ENCODE assay signal across 7 cellular contexts in the genomic region with DNA sequence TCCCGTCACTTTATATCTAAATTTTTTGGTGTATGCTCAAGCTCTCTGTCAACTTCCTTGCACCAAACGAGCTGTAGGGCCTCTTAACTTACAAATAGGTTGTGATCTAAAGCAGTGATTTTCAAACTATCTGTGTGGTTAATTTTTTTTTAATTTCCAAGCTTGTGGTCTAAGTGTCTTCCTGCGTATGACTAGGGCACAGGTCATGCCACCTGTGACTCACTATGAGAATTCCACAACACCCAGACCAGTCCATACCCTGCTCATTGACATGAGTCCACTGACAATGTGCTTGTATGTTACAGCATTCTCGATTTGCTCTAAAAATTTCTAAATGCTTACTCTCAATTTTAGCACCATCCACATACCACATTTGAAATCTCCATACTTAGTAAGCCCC. TPM values are rescaled to one million over a fixed set of nuclear protein-coding genes. Genes with fewer than 3 reads are reported as not detected.
A peak's percentile ranks its signal among the peaks of the same experiment; 100 is the strongest.
DNase-seq lines count a peak whose midpoint lies in the region; ATAC-seq, FAIRE-seq and TF ChIP-seq lines count a peak whose summit lies in the region.
"Not testable (repeated sequence)": the region's sequence is repeated elsewhere in the genome, so short reads cannot be mapped to it uniquely, and the experiment has no call there.

No MANE protein-coding gene starts in this region.

- not testable (repeated sequence) for H3K4me1 Mint-ChIP-seq in CD4-positive, alpha-beta T cell (ENCODE audit: low read depth); activated CD4-positive, alpha-beta T cell treated with anti-CD3 and anti-CD28 coated beads for 36 hours; activated T-helper 17 cell treated with anti-CD3 and anti-CD28 coated beads, Interleukin-2, amount 50 U/mL, for 72 hours; naive thymus-derived CD8-positive, alpha-beta T cell

- CTCF ChIA-PET in CD4-positive, alpha-beta T cell (lab: Charles Lee); activated CD4-positive, alpha-beta T cell treated with anti-CD3 and anti-CD28 coated beads for 36 hours (lab: Charles Lee): not testable (repeated sequence)

- not testable (repeated sequence) for H3K27ac ChIP-seq in CD4-positive, alpha-beta T cell (ENCODE audit: low read depth, low read length)

- H3K36me3 Mint-ChIP-seq in CD4-positive, alpha-beta T cell (ENCODE audit: low read depth); activated CD4-positive, alpha-beta T cell treated with anti-CD3 and anti-CD28 coated beads for 36 hours (ENCODE audit: low read depth); activated T-helper 17 cell treated with anti-CD3 and anti-CD28 coated beads, Interleukin-2, amount 50 U/mL, for 72 hours (ENCODE audit: low read depth); naive thymus-derived CD8-positive, alpha-beta T cell: not testable (repeated sequence)

- not testable (repeated sequence) for H3K27ac Mint-ChIP-seq in CD4-positive, alpha-beta T cell; activated CD4-positive, alpha-beta T cell treated with anti-CD3 and anti-CD28 coated beads for 36 hours; activated T-helper 17 cell treated with anti-CD3 and anti-CD28 coated beads, Interleukin-2, amount 50 U/mL, for 72 hours; naive thymus-derived CD8-positive, alpha-beta T cell

- not testable (repeated sequence) for TF ChIP-seq CTCF in CD4-positive, alpha-beta T cell (IDR thresholded peaks at IDR 0.05)

- intact Hi-C loops in CD4-positive, alpha-beta T cell (cut with DNase I, micrococcal nuclease); activated CD4-positive, alpha-beta T cell treated with anti-CD3 and anti-CD28 coated beads for 36 hours (cut with DNase I, micrococcal nuclease): not testable (repeated sequence)

- H3K4me3 Mint-ChIP-seq in CD4-positive, alpha-beta T cell; activated CD4-positive, alpha-beta T cell treated with anti-CD3 and anti-CD28 coated beads for 36 hours; activated T-helper 17 cell treated with anti-CD3 and anti-CD28 coated beads, Interleukin-2, amount 50 U/mL, for 72 hours; naive thymus-derived CD8-positive, alpha-beta T cell: not testable (repeated sequence)

- peak; percentile 99 for FAIRE-seq in RCC 7860 (lab: Jason Lieb, UNC)

- H3K9me3 ChIP-seq in CD4-positive, alpha-beta T cell (ENCODE audit: control insufficient read depth, low read length) = not testable (repeated sequence)

- DNase-seq in CD4-positive, alpha-beta T cell; RCC 7860 (ENCODE audit: low spot score); activated CD4-positive, alpha-beta T cell treated with anti-CD3 and anti-CD28 coated beads for 36 hours; naive thymus-derived CD8-positive, alpha-beta T cell; stimulated activated naive CD8-positive, alpha-beta T cell treated with anti-CD3 and anti-CD28 coated beads, Interleukin-15, Interleukin-2, amounts not matched to agents 100 U/mL and 50 U/mL, for 24 hours: not testable (repeated sequence)

- peak; percentile 60 for ATAC-seq in CD4-positive, alpha-beta T cell (ENCODE audit: poor library complexity)
- ATAC-seq in activated CD4-positive, alpha-beta T cell treated with anti-CD3 and anti-CD28 coated beads for 36 hours = peak; percentile 85
- ATAC-seq in activated T-helper 17 cell treated with anti-CD3 and anti-CD28 coated beads, Interleukin-2, amount 50 U/mL, for 72 hours (replicated peaks) = peak; percentile 100
- peak; percentile 71 for ATAC-seq in esophagus mucosa
- peak; percentile 50 to 68 for ATAC-seq in naive thymus-derived CD8-positive, alpha-beta T cell
- peak; percentile 98 for ATAC-seq in stimulated activated naive CD8-positive, alpha-beta T cell treated with anti-CD3 and anti-CD28 coated beads, Interleukin-15, Interleukin-2, amounts not matched to agents 100 U/mL and 50 U/mL, for 24 hours

- not testable (repeated sequence) for H3K9me3 Mint-ChIP-seq in CD4-positive, alpha-beta T cell; activated CD4-positive, alpha-beta T cell treated with anti-CD3 and anti-CD28 coated beads for 36 hours (ENCODE audit: low read depth); activated T-helper 17 cell treated with anti-CD3 and anti-CD28 coated beads, Interleukin-2, amount 50 U/mL, for 72 hours; naive thymus-derived CD8-positive, alpha-beta T cell

- H3K27me3 ChIP-seq in CD4-positive, alpha-beta T cell (ENCODE audit: control insufficient read depth, insufficient read depth, low read length) = not testable (repeated sequence)

- not testable (repeated sequence) for H3K27me3 Mint-ChIP-seq in CD4-positive, alpha-beta T cell; activated CD4-positive, alpha-beta T cell treated with anti-CD3 and anti-CD28 coated beads for 36 hours; activated T-helper 17 cell treated with anti-CD3 and anti-CD28 coated beads, Interleukin-2, amount 50 U/mL, for 72 hours; naive thymus-derived CD8-positive, alpha-beta T cell

- POLR2A ChIA-PET in CD4-positive, alpha-beta T cell (lab: Charles Lee); activated CD4-positive, alpha-beta T cell treated with anti-CD3 and anti-CD28 coated beads for 36 hours (lab: Charles Lee); naive thymus-derived CD8-positive, alpha-beta T cell (lab: Charles Lee): not testable (repeated sequence)

RNA-seq across cellular contexts. Expression of a gene that starts 19.8 kb away (rescaled TPM):
- 10 to 100 TPM; 18.2 to 21.3 TPM for total RNA-seq in CD4-positive, alpha-beta T cell
- 10 to 100 TPM; 19.2 to 20.2 TPM for total RNA-seq in activated CD4-positive, alpha-beta T cell treated with anti-CD3 and anti-CD28 coated beads for 36 hours
- 10 to 100 TPM; 26.3 to 45.1 TPM for total RNA-seq in activated T-helper 17 cell treated with anti-CD3 and anti-CD28 coated beads, Interleukin-2, amount 50 U/mL, for 72 hours
- 33.6 TPM for total RNA-seq in esophagus mucosa
- 10 to 100 TPM; 59.8 to 62.9 TPM for total RNA-seq in naive thymus-derived CD8-positive, alpha-beta T cell
- 10 to 100 TPM; 11.9 to 13.4 (median 13.4) TPM for polyA plus RNA-seq in naive thymus-derived CD8-positive, alpha-beta T cell
